ENCODE assay signal across 1 cellular context in the genomic region with DNA sequence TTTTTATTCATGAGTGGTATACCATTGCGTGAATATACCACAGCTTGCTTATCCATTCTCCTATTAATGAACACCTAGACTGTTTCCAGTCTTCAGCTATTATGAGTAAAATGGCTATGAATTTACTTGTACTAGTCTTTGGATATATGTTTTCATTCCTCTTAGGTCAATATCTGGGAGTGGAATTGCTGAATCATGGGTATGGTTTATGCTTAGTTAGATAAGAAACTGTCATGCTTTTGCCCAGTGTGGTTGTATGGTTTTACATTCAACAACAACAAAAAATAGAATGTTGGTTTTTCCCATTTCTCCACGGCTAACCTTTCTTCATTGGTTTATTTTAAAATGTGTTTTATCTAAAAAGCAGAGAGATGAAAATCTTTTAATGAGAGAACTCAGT.
TF ChIP-seq lines count a peak whose summit lies in the region.

No MANE protein-coding gene starts in this region.

TF ChIP-seq in K562, 482 proteins besides CTCF, POLR2A, EP300 and RAD21 (continued from another document and continues in another):
- TF ChIP-seq, protein P1, sequence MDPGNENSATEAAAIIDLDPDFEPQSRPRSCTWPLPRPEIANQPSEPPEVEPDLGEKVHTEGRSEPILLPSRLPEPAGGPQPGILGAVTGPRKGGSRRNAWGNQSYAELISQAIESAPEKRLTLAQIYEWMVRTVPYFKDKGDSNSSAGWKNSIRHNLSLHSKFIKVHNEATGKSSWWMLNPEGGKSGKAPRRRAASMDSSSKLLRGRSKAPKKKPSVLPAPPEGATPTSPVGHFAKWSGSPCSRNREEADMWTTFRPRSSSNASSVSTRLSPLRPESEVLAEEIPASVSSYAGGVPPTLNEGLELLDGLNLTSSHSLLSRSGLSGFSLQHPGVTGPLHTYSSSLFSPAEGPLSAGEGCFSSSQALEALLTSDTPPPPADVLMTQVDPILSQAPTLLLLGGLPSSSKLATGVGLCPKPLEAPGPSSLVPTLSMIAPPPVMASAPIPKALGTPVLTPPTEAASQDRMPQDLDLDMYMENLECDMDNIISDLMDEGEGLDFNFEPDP (CRISPR knock-in tag; IDR thresholded peaks at IDR 0.05) = no peak
- TF ChIP-seq PHF20 (IDR thresholded peaks at IDR 0.05; ENCODE audit: partially characterized antibody) (no peak), KLF6 (CRISPR knock-in tag; IDR thresholded peaks at IDR 0.05; ENCODE audit: borderline replicate concordance) (no peak), ZNF778 (CRISPR knock-in tag; IDR thresholded peaks at IDR 0.05) (no peak), NBN (IDR thresholded peaks at IDR 0.05; ENCODE audit: low read depth) (no peak), KDM4B (IDR thresholded peaks at IDR 0.05; ENCODE audit: borderline replicate concordance in 2 of 2, low read depth in 1 of 2) (no peak), ZBTB8A (IDR thresholded peaks at IDR 0.05; ENCODE audit: partially characterized antibody) (no peak), ZNF444 (CRISPR knock-in tag; IDR thresholded peaks at IDR 0.05) (no peak), PURB (CRISPR knock-in tag; IDR thresholded peaks at IDR 0.05; ENCODE audit: low read depth) (no peak), ADNP (tag; IDR thresholded peaks at IDR 0.05) (peak; percentile 25; the same call in 1 of the 2 replicates), SAFB (IDR thresholded peaks at IDR 0.05; ENCODE audit: borderline replicate concordance, low read depth, low read length) (no peak), ZBTB7A (IDR thresholded peaks at IDR 0.05; ENCODE audit: borderline replicate concordance, control insufficient read depth, low read depth, low read length) (no peak), ZNF263 (CRISPR knock-in tag; IDR thresholded peaks at IDR 0.05; ENCODE audit: borderline replicate concordance) (no peak), ZFPM2 (CRISPR knock-in tag; IDR thresholded peaks at IDR 0.05) (no peak), EHMT2 (IDR thresholded peaks at IDR 0.05) (no peak; the same call in 1 of the 2 replicates), RHOXF2B (CRISPR knock-in tag; conservative IDR thresholded peaks at IDR 0.05) (no peak), THRAP3 (IDR thresholded peaks at IDR 0.05; ENCODE audit: borderline replicate concordance) (no peak), SETDB1 (IDR thresholded peaks at IDR 0.05; ENCODE audit: low read length) (no peak), KLF10 (CRISPR knock-in tag; IDR thresholded peaks at IDR 0.05) (no peak), ZNF512 (tag; IDR thresholded peaks at IDR 0.05) (no peak), AFF1 (IDR thresholded peaks at IDR 0.05; ENCODE audit: low read depth in 1 of 2, partially characterized antibody in 2 of 2) (peak; percentile 16 to 38), SMAD2 (IDR thresholded peaks at IDR 0.05; ENCODE audit: low read depth, low read length) (no peak), TCFL5 (CRISPR knock-in tag; conservative IDR thresholded peaks at IDR 0.05) (no peak), U2AF1 (optimal IDR thresholded peaks at IDR 0.05; ENCODE audit: low read depth, low read length) (no peak), TRIM28 (IDR thresholded peaks at IDR 0.05) (no peak), ZNF77 (CRISPR knock-in tag; IDR thresholded peaks at IDR 0.05) (no peak), PTTG1 (tag; IDR thresholded peaks at IDR 0.05; ENCODE audit: low read depth) (no peak), ZBTB1 (CRISPR knock-in tag; IDR thresholded peaks at IDR 0.05; ENCODE audit: borderline replicate concordance, low read depth) (no peak), CHD4 (IDR thresholded peaks at IDR 0.05; ENCODE audit: insufficient read depth, insufficient replicate concordance, low read depth, low read length, poor library complexity, severe bottlenecking) (no peak), TCF3 (CRISPR knock-in tag; IDR thresholded peaks at IDR 0.05) (peak; percentile 46; the same call in 1 of the 2 replicates), JUN (IDR thresholded peaks at IDR 0.05; ENCODE audit: borderline replicate concordance, low read depth, low read length) (no peak), JUN (CRISPR knock-in tag; IDR thresholded peaks at IDR 0.05; ENCODE audit: borderline replicate concordance) (no peak), MEIS2 (IDR thresholded peaks at IDR 0.05; ENCODE audit: partially characterized antibody) (peak; percentile 82), HMG20B (CRISPR knock-in tag; IDR thresholded peaks at IDR 0.05) (no peak), ZFP1 (CRISPR knock-in tag; IDR thresholded peaks at IDR 0.05) (no peak), POLR2B (IDR thresholded peaks at IDR 0.05; ENCODE audit: low read depth, partially characterized antibody) (no peak), SMAD4 (CRISPR knock-in tag; conservative IDR thresholded peaks at IDR 0.05) (no peak), SP1 (CRISPR knock-in tag; IDR thresholded peaks at IDR 0.05) (no peak), HDAC3 (IDR thresholded peaks at IDR 0.05; ENCODE audit: borderline replicate concordance, partially characterized antibody) (no peak), STAT5A (IDR thresholded peaks at IDR 0.05; ENCODE audit: borderline replicate concordance, low read length) (peak; percentile 18; the same call in 1 of the 2 replicates), NR2C1 (IDR thresholded peaks at IDR 0.05) (peak; percentile 28; the same call in 1 of the 2 replicates), NR2C1 (tag; IDR thresholded peaks at IDR 0.05) (no peak), ELF4 (CRISPR knock-in tag; IDR thresholded peaks at IDR 0.05) (peak; percentile 10; the same call in 1 of the 2 replicates)
- TF ChIP-seq, protein P2, sequence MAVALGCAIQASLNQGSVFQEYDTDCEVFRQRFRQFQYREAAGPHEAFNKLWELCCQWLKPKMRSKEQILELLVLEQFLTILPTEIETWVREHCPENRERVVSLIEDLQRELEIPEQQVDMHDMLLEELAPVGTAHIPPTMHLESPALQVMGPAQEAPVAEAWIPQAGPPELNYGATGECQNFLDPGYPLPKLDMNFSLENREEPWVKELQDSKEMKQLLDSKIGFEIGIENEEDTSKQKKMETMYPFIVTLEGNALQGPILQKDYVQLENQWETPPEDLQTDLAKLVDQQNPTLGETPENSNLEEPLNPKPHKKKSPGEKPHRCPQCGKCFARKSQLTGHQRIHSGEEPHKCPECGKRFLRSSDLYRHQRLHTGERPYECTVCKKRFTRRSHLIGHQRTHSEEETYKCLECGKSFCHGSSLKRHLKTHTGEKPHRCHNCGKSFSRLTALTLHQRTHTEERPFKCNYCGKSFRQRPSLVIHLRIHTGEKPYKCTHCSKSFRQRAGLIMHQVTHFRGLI (CRISPR knock-in tag; IDR thresholded peaks at IDR 0.05) = no peak
- TF ChIP-seq, protein P3, sequence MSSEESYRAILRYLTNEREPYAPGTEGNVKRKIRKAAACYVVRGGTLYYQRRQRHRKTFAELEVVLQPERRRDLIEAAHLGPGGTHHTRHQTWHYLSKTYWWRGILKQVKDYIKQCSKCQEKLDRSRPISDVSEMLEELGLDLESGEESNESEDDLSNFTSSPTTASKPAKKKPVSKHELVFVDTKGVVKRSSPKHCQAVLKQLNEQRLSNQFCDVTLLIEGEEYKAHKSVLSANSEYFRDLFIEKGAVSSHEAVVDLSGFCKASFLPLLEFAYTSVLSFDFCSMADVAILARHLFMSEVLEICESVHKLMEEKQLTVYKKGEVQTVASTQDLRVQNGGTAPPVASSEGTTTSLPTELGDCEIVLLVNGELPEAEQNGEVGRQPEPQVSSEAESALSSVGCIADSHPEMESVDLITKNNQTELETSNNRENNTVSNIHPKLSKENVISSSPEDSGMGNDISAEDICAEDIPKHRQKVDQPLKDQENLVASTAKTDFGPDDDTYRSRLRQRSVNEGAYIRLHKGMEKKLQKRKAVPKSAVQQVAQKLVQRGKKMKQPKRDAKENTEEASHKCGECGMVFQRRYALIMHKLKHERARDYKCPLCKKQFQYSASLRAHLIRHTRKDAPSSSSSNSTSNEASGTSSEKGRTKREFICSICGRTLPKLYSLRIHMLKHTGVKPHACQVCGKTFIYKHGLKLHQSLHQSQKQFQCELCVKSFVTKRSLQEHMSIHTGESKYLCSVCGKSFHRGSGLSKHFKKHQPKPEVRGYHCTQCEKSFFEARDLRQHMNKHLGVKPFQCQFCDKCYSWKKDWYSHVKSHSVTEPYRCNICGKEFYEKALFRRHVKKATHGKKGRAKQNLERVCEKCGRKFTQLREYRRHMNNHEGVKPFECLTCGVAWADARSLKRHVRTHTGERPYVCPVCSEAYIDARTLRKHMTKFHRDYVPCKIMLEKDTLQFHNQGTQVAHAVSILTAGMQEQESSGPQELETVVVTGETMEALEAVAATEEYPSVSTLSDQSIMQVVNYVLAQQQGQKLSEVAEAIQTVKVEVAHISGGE (CRISPR knock-in tag; IDR thresholded peaks at IDR 0.05) = no peak; a peak in 1 of 6 replicates
- TF ChIP-seq, protein P4, sequence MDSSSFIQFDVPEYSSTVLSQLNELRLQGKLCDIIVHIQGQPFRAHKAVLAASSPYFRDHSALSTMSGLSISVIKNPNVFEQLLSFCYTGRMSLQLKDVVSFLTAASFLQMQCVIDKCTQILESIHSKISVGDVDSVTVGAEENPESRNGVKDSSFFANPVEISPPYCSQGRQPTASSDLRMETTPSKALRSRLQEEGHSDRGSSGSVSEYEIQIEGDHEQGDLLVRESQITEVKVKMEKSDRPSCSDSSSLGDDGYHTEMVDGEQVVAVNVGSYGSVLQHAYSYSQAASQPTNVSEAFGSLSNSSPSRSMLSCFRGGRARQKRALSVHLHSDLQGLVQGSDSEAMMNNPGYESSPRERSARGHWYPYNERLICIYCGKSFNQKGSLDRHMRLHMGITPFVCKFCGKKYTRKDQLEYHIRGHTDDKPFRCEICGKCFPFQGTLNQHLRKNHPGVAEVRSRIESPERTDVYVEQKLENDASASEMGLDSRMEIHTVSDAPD (CRISPR knock-in tag; IDR thresholded peaks at IDR 0.05) = no peak
- TF ChIP-seq, protein P5, sequence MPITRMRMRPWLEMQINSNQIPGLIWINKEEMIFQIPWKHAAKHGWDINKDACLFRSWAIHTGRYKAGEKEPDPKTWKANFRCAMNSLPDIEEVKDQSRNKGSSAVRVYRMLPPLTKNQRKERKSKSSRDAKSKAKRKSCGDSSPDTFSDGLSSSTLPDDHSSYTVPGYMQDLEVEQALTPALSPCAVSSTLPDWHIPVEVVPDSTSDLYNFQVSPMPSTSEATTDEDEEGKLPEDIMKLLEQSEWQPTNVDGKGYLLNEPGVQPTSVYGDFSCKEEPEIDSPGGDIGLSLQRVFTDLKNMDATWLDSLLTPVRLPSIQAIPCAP (CRISPR knock-in tag; IDR thresholded peaks at IDR 0.05; ENCODE audit: borderline replicate concordance) = no peak
- TF ChIP-seq, protein P6, sequence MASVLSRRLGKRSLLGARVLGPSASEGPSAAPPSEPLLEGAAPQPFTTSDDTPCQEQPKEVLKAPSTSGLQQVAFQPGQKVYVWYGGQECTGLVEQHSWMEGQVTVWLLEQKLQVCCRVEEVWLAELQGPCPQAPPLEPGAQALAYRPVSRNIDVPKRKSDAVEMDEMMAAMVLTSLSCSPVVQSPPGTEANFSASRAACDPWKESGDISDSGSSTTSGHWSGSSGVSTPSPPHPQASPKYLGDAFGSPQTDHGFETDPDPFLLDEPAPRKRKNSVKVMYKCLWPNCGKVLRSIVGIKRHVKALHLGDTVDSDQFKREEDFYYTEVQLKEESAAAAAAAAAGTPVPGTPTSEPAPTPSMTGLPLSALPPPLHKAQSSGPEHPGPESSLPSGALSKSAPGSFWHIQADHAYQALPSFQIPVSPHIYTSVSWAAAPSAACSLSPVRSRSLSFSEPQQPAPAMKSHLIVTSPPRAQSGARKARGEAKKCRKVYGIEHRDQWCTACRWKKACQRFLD (CRISPR knock-in tag; IDR thresholded peaks at IDR 0.05) = no peak
- TF ChIP-seq, protein P7, sequence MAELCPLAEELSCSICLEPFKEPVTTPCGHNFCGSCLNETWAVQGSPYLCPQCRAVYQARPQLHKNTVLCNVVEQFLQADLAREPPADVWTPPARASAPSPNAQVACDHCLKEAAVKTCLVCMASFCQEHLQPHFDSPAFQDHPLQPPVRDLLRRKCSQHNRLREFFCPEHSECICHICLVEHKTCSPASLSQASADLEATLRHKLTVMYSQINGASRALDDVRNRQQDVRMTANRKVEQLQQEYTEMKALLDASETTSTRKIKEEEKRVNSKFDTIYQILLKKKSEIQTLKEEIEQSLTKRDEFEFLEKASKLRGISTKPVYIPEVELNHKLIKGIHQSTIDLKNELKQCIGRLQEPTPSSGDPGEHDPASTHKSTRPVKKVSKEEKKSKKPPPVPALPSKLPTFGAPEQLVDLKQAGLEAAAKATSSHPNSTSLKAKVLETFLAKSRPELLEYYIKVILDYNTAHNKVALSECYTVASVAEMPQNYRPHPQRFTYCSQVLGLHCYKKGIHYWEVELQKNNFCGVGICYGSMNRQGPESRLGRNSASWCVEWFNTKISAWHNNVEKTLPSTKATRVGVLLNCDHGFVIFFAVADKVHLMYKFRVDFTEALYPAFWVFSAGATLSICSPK (IDR thresholded peaks at IDR 0.05; ENCODE audit: borderline replicate concordance) = no peak
